ENCODE assay signal across 8 cellular contexts in the genomic region with DNA sequence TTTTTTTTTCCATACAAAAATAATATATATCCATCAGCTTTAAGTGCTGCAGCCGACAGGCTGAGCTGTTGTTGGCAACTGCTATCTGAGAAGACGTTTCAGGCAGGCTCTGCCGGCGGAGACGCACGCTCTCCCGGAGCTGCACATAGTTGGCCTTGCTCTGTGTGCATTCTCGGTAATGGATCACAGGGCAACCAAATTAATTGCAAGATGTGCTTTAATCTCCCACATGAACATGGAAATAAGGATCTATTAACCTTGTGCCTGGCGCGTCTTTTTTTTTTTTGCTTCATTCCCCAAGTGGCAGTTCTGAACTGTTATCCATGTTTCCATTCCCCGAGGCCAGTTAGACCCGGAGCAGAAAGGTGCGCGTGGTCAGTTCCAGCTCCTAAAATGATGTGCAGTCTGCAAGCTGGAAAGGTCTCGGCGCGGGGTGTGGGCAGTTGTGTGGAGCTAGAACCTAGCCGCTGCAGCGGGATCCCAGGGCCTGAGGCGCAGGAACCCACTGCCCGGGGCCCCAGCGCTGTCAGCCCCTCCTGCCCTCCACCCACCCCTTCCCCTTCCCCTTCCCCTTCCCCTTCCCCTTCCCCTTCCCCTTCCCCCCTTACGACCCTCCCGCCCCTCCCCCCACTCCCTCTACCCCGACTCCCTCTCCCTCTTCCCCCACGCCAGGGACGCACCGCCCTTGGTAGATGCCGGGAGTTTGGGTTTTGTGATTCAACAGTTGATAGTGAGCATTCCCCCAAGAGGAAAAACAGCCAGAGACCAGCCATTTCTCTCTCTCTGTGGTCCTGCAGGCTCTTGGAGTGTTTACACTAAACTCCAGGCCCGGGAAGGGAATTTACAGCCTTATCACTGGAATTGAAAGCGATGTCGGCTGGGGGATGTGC.
DNase-seq lines count a peak whose midpoint lies in the region; ATAC-seq, FAIRE-seq and TF ChIP-seq lines count a peak whose summit lies in the region.
"Had no signal": no experiment of that assay in that cellular context is flagged by ENCODE, and none has a peak within 500 bp of the region (broad histone marks: within the 10 kb centered on the region; RNA-seq: fewer than 3 reads in every experiment).

No MANE protein-coding gene starts in this region.

- DNase-seq in dorsolateral prefrontal cortex (no peak), kidney (peak; percentile 69), thoracic aorta (ENCODE audit: low spot score) (no peak), small intestine (no peak)
- DNase-seq in activated CD4-positive, alpha-beta T cell treated with anti-CD3 and anti-CD28 coated beads, Interleukin-2, amount 50 U/mL, for 4 hours: no peak
- DNase-seq: midbrain had no signal

- H3K4me3 ChIP-seq in HUES64 (ENCODE audit: low read length): peak overlapping the region; percentile 78
- peak overlapping the region in 38 of 59 donors; percentile 3 to 61 (median 36) for H3K4me3 ChIP-seq in dorsolateral prefrontal cortex
- H3K4me3 ChIP-seq in kidney (ENCODE audit: low read length in 2 of 2): peak overlapping the region in 1 of 2 donors; percentile 22
- peak overlapping the region; percentile 77 for H3K4me3 ChIP-seq in thoracic aorta
- H3K4me3 ChIP-seq in small intestine (ENCODE audit: low read depth in 1 of 2, low read length in 2 of 2): no peak overlapping the region

- peaks cover 30% of the 10 kb centered on the region for H3K27me3 ChIP-seq in HUES64 (ENCODE audit: insufficient read depth, low read length)
- H3K27me3 ChIP-seq in dorsolateral prefrontal cortex: peaks cover 0 to 39% (median 8%) of the 10 kb centered on the region in 45 donors
- H3K27me3 ChIP-seq in thoracic aorta (replicated peaks; ENCODE audit: insufficient read depth): no peaks in the 10 kb centered on the region
- H3K27me3 ChIP-seq in small intestine (ENCODE audit: control insufficient read depth in 2 of 2, insufficient read depth in 2 of 2, low read length in 2 of 2): peaks cover 0 to 4% of the 10 kb centered on the region in 2 donors

- H3K36me3 ChIP-seq in HUES64 (ENCODE audit: insufficient read depth, low read length) (no peaks in the 10 kb centered on the region), kidney (ENCODE audit: control insufficient read depth in 1 of 2, insufficient read depth in 2 of 2, low read length in 2 of 2) (no peaks in the 10 kb centered on the region), thoracic aorta (no peaks in the 10 kb centered on the region), small intestine (ENCODE audit: control insufficient read depth in 2 of 2, insufficient read depth in 2 of 2, low read length in 2 of 2) (no peaks in the 10 kb centered on the region)

- H3K9ac ChIP-seq in HUES64 (ENCODE audit: low read depth, low read length) (peak overlapping the region; percentile 63; the same call in 1 of the 2 replicates), kidney (ENCODE audit: low read length in 2 of 2) (no peak overlapping the region)

- H3K4me1 ChIP-seq in HUES64 (ENCODE audit: insufficient read depth, low read length) (peaks cover 10% of the 10 kb centered on the region), kidney (ENCODE audit: control insufficient read depth in 1 of 2, insufficient read depth in 1 of 2, low read depth in 1 of 2, low read length in 2 of 2) (peaks cover 0 to 3% of the 10 kb centered on the region in 2 donors), thoracic aorta (ENCODE audit: control insufficient read depth in 1 of 2, low read depth in 2 of 2) (peaks cover 0 to 21% of the 10 kb centered on the region in 2 donors), small intestine (ENCODE audit: control insufficient read depth in 2 of 2, insufficient read depth in 1 of 2, low read depth in 1 of 2, low read length in 1 of 2) (no peaks in the 10 kb centered on the region)

- no peak for FAIRE-seq in kidney (lab: Jason Lieb, UNC)
- FAIRE-seq in small intestine (lab: Jason Lieb, UNC): no peak

- H3K27ac ChIP-seq in HUES64 (ENCODE audit: low read depth, low read length) (peak overlapping the region; percentile 38; the same call in 1 of the 2 replicates), dorsolateral prefrontal cortex (no peak overlapping the region), kidney (ENCODE audit: low read depth in 2 of 2, low read length in 2 of 2) (no peak overlapping the region), thoracic aorta (peak overlapping the region; percentile 90 to 97), small intestine (ENCODE audit: low read depth in 1 of 2, low read length in 1 of 2) (no peak overlapping the region)

- H3K9me3 ChIP-seq in HUES64 (ENCODE audit: insufficient read depth, low read depth, low read length): no peaks in the 10 kb centered on the region
- no peaks in the 10 kb centered on the region for H3K9me3 ChIP-seq in kidney (ENCODE audit: control insufficient read depth in 1 of 2, low read length in 2 of 2)
- H3K9me3 ChIP-seq in thoracic aorta: no peaks in the 10 kb centered on the region
- no peaks in the 10 kb centered on the region for H3K9me3 ChIP-seq in small intestine (ENCODE audit: control insufficient read depth, low read depth)

- intact Hi-C loops in dorsolateral prefrontal cortex (cut with DNase I): no loop called here
- intact Hi-C loops in kidney (cut with DNase I): no loop called here

- TF ChIP-seq CTCF in dorsolateral prefrontal cortex (IDR thresholded peaks at IDR 0.05 in 54 of 56, conservative IDR thresholded peaks at IDR 0.05 in 2 of 56; ENCODE audit: low read depth in 1 of 56, partially characterized antibody in 56 of 56): no peak
- no peak for TF ChIP-seq CTCF in kidney (IDR thresholded peaks at IDR 0.05; ENCODE audit: borderline replicate concordance, extremely low read depth, insufficient read depth)
- TF ChIP-seq CTCF in thoracic aorta (IDR thresholded peaks at IDR 0.05): no peak

- WGBS in HUES64: 8% methylated on average over 22 of the region's 32 CpGs
- 6 to 14% (median 12%) methylated on average over 23 to 26 of the region's 32 CpGs for WGBS in small intestine, 3 donors

- no peak for ATAC-seq in thoracic aorta (ENCODE audit: insufficient number of reproducible peaks, low FRiP score, low read depth)
- no peak for ATAC-seq in HG02610 (IDR thresholded peaks at IDR 0.05; ENCODE audit: unreplicated experiment)

Comparison
In these comparisons a context has a peak if more than half of its experiments do, and no peak if none do; other contexts are left out.
1. H3K27ac ChIP-seq: peak in HUES64 (single experiment) and thoracic aorta (2 of 2); none in dorsolateral prefrontal cortex (0 of 59), kidney (0 of 2) and small intestine (0 of 2).
2. H3K4me3 ChIP-seq: peak in HUES64 (single experiment), dorsolateral prefrontal cortex (38 of 59) and thoracic aorta (single experiment); none in small intestine (0 of 2).